1 cellular context compared by ENCODE assay signal in genomic region chr12:110431957-110432587, GRCh38.
TF ChIP-seq lines count a peak whose summit lies in the region.

No MANE protein-coding gene starts in this region.

TF ChIP-seq in SK-N-SH treated with all-trans-retinoic acid at 6 μM for 48 hours, 23 proteins besides CTCF, POLR2A, EP300 and RAD21 (continued from another document):
- TF ChIP-seq CREB5 (CRISPR knock-in tag; IDR thresholded peaks at IDR 0.05; ENCODE audit: low read depth) (no peak), ZC3H10 (CRISPR knock-in tag; IDR thresholded peaks at IDR 0.05) (no peak), ZNF565 (CRISPR knock-in tag; conservative IDR thresholded peaks at IDR 0.05; ENCODE audit: low read depth) (no peak), BACH2 (CRISPR knock-in tag; IDR thresholded peaks at IDR 0.05; ENCODE audit: borderline replicate concordance) (no peak), OSR1 (CRISPR knock-in tag; IDR thresholded peaks at IDR 0.05) (no peak), POU6F1 (CRISPR knock-in tag; IDR thresholded peaks at IDR 0.05; ENCODE audit: borderline replicate concordance, low read depth) (no peak), ZNF70 (CRISPR knock-in tag; IDR thresholded peaks at IDR 0.05) (no peak), GLIS3 (CRISPR knock-in tag; IDR thresholded peaks at IDR 0.05) (no peak), RARB (CRISPR knock-in tag; IDR thresholded peaks at IDR 0.05) (no peak), ZNF8 (CRISPR knock-in tag; IDR thresholded peaks at IDR 0.05) (no peak), PATZ1 (CRISPR knock-in tag; IDR thresholded peaks at IDR 0.05; ENCODE audit: borderline replicate concordance) (no peak), SNAI2 (CRISPR knock-in tag; IDR thresholded peaks at IDR 0.05) (no peak), PPARA (CRISPR knock-in tag; IDR thresholded peaks at IDR 0.05; ENCODE audit: borderline replicate concordance) (no peak), CSRNP3 (CRISPR knock-in tag; IDR thresholded peaks at IDR 0.05) (no peak)
